20 cellular contexts compared by ENCODE assay signal in the genomic region with DNA sequence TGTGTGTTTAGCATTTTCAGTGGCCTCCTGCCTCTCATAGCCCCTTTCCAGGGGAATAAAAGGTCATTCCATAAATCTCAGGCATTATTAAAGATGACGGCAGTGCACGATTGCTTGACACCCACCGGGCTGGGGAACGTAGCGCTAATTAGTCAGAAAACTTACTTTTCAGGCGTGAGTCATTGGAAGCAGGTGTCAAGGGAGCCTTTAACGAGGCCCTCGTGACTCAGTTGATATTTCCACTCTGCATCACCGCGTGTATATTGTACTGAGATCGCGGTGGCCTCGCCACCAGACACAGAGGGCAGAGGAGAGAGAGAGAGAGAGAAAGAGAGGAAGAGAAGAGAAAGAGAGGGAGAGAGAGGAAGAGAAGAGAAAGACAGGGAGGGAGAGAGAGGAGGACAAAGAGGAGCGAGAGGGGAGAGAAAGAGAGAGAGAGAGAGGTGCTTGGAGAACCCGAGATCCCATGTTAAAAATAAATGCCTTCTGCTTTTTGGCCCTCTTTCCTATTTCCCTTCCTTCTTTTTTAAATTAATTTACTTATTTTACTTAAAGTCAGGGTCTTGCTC. TPM values are rescaled to one million over a fixed set of nuclear protein-coding genes. Genes with fewer than 3 reads are reported as not detected.
"Had no signal": no experiment of that assay in that cellular context is flagged by ENCODE, and none has a peak within 500 bp of the region (broad histone marks: within the 10 kb centered on the region; RNA-seq: fewer than 3 reads in every experiment).

No MANE protein-coding gene starts in this region.

- H3K9me3 Mint-ChIP-seq: natural killer cell, neural crest cell had no signal

- H3K27me3 ChIP-seq: colonic mucosa, right atrium auricular region, testis, vagina had no signal

- H3K4me3 ChIP-seq: colonic mucosa, esophagus squamous epithelium, gastroesophageal sphincter, mucosa of descending colon, right atrium auricular region, smooth muscle cell, testis, tibial nerve, upper lobe of right lung, vagina had no signal

- H3K36me3 ChIP-seq: colonic mucosa, esophagus squamous epithelium, gastroesophageal sphincter, right atrium auricular region, tibial nerve, upper lobe of right lung, vagina had no signal

- H3K27ac Mint-ChIP-seq: natural killer cell had no signal

- H3K27ac ChIP-seq: colonic mucosa, esophagus squamous epithelium, gastroesophageal sphincter, right atrium auricular region, testis, upper lobe of right lung, vagina had no signal

- H3K9me3 ChIP-seq: colonic mucosa, esophagus squamous epithelium, gastroesophageal sphincter, mucosa of descending colon, right atrium auricular region, testis, tibial nerve, upper lobe of right lung, vagina had no signal

- H3K4me1 Mint-ChIP-seq: natural killer cell had no signal

- ATAC-seq: gastroesophageal sphincter, left lobe of liver, mucosa of descending colon, natural killer cell, upper lobe of right lung had no signal

- H3K4me1 ChIP-seq: colonic mucosa, esophagus squamous epithelium, gastroesophageal sphincter, right atrium auricular region, upper lobe of right lung, vagina had no signal

- DNase-seq: colonic mucosa; dermis blood vessel endothelial cell; esophagus squamous epithelium; foreskin fibroblast; glutamatergic neuron; islet precursor cell; mammary epithelial cell; mucosa of descending colon; natural killer cell; stimulated activated CD4-positive, alpha-beta T cell treated with anti-CD3 and anti-CD28 coated beads, Interleukin-2, amount 100 ng/mL, for 24 hours; stimulated activated naive CD4-positive, alpha-beta T cell treated with Interleukin-2 at 50 U/mL for 16 hours; testis; upper lobe of right lung had no signal

- H3K36me3 Mint-ChIP-seq: natural killer cell had no signal

- H3K4me3 Mint-ChIP-seq: natural killer cell, neural crest cell had no signal

RNA-seq across cellular contexts. Expression of gene KCNG1, which starts 21.1 kb away (rescaled TPM):
- total RNA-seq: natural killer cell, upper lobe of right lung had no signal
